ENCODE assay signal across 1 cellular context in the genomic region with DNA sequence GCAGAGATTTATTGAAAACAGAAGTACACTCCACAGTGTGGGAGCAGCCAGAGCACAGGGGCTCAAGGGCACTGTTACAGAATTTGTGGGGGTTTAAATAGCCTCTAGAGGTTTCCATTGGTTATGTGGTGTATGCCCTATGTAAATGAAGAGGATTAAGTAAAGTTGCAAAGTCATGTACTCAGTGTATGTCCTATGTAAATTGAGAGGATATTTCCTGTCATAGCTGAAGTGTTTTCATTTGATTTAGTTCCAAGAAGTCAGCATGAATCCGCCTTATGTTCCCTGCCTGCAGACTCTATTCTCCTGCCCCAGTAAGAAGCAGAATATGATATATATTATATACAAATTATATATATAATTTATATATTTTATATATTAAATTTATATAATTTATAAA.
TF ChIP-seq lines count a peak whose summit lies in the region.

No MANE protein-coding gene starts in this region.

TF ChIP-seq in GM23338, 12 proteins besides CTCF, POLR2A, EP300 and RAD21 (continued from another document):
- no peak for TF ChIP-seq ZNF462 (CRISPR knock-in tag; IDR thresholded peaks at IDR 0.05)
